Comparison of ENCODE assay signal across 8 cellular contexts in the genomic region with DNA sequence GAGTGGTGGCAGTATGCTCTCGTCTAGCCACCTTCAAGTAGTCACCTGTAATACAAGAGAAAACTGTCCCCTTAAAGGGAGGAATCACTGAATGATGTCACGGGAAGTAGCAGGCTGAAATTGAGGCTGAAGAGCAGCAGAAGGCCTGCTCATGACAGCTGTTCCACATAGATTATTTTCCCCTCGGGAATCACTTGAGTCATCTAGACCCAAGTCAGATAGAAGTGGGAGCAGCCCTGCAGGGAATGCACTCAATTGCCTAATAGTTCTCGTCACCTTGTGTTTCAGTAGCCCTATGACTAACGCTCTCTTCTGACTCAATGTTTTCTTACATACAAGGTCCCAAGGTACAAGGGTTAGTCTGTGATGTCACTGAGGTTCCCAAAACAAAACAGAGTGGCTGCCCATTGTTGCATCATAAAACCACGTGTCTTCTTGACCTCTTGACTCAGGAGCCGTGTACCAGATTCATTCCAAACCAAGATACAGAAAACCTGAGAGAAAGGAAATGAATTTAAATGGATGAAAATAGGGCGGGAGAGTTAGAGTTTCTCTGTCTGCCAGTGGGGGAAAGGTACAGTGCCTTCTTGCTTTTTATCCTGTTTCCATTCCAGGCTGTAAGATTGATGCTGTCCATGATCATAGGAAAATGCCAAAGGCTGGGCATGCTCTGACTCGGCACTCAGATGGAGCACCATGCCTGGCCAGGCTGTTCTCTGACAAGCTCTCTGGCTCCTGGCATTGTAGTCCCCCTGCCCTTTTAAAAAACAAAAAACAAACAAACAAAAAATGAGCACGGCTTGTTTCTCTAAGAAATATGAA. TPM values are rescaled to one million over a fixed set of nuclear protein-coding genes. Genes with fewer than 3 reads are reported as not detected.
DNase-seq lines count a peak whose midpoint lies in the region; ATAC-seq and TF ChIP-seq lines count a peak whose summit lies in the region.

No MANE protein-coding gene starts in this region.

- POLR2A ChIA-PET in Caco-2 (lab: Charles Lee): interaction anchor here (0.5 kb wide), 1 partner anchor 36 kb away, joined by 6 read pairs; no protein-coding TSS in a partner anchor

- no peak overlapping the region for H3K4me2 ChIP-seq in parathyroid adenoma (ENCODE audit: low read length)

- H3K4me3 ChIP-seq in Caco-2 (ENCODE audit: low read depth, low read length) (no peak overlapping the region), parathyroid adenoma (ENCODE audit: low read depth, low read length) (no peak overlapping the region)

- peaks cover 21% of the 10 kb centered on the region for H3K36me3 Mint-ChIP-seq in Caco-2 (ENCODE audit: insufficient read depth, unreplicated experiment)

- H3K36me3 ChIP-seq in Caco-2 (ENCODE audit: control insufficient read depth, insufficient read depth, low read length) (peaks cover 2% of the 10 kb centered on the region; the same call in 1 of the 2 replicates), parathyroid adenoma (ENCODE audit: control insufficient read depth, insufficient read depth, low read length) (no peaks in the 10 kb centered on the region)

- no peaks in the 10 kb centered on the region for H3K27me3 Mint-ChIP-seq in Caco-2 (ENCODE audit: insufficient read depth, unreplicated experiment)

- TF ChIP-seq CTCF in Caco-2 (IDR thresholded peaks at IDR 0.05; ENCODE audit: insufficient read depth in 1 of 2, low read depth in 1 of 2, low read length in 1 of 2, severe bottlenecking in 1 of 2, unreplicated experiment in 1 of 2) (no peak), parathyroid adenoma (IDR thresholded peaks at IDR 0.05) (no peak)

- no peak overlapping the region for H3K9ac ChIP-seq in parathyroid adenoma

- H3K9me3 ChIP-seq in Caco-2: no peaks in the 10 kb centered on the region
- no peaks in the 10 kb centered on the region for H3K9me3 ChIP-seq in parathyroid adenoma (ENCODE audit: control insufficient read depth, low read length)

- no peak overlapping the region for H3K4me3 Mint-ChIP-seq in Caco-2 (ENCODE audit: unreplicated experiment)

- H3K4me1 ChIP-seq in Caco-2 (peaks cover 19% of the 10 kb centered on the region), parathyroid adenoma (no peaks in the 10 kb centered on the region)

- no peak overlapping the region for H3K27ac Mint-ChIP-seq in Caco-2 (ENCODE audit: unreplicated experiment)

- H3K27ac ChIP-seq in epithelial cell of prostate: peak overlapping the region; percentile 84
- H3K27ac ChIP-seq in parathyroid adenoma: peak overlapping the region; percentile 29

- ATAC-seq in HG02588 (IDR thresholded peaks at IDR 0.05; ENCODE audit: unreplicated experiment) (peak; percentile 63), HG03280 (IDR thresholded peaks at IDR 0.05; ENCODE audit: unreplicated experiment) (no peak)

- TSS peak; percentile 61 for BruUV-seq in Caco-2 (replicated peaks; lab: Mats Ljungman, UMichigan)

- intact Hi-C loops in Caco-2 (cut with micrococcal nuclease; ENCODE audit: unreplicated experiment): no loop called here

- DNase-seq in Caco-2 (peak; percentile 78), epithelial cell of prostate (ENCODE audit: low read depth, low spot score) (peak; percentile 100), DMS153 (lab: John Stamatoyannopoulos, UW) (no peak)
- no peak for DNase-seq in activated CD8-positive, alpha-beta memory T cell treated with anti-CD3 and anti-CD28 coated beads for 24 hours

- no peaks in the 10 kb centered on the region for H3K27me3 ChIP-seq in Caco-2 (replicated peaks; ENCODE audit: control insufficient read depth, insufficient read depth, low read length)
- H3K27me3 ChIP-seq in parathyroid adenoma (ENCODE audit: control insufficient read depth, insufficient read depth, low read length): no peaks in the 10 kb centered on the region

- no peak overlapping the region for H2AFZ ChIP-seq in parathyroid adenoma

- CTCF ChIA-PET in Caco-2 (lab: Charles Lee): no interaction called here

- no peaks in the 10 kb centered on the region for H3K9me3 Mint-ChIP-seq in Caco-2 (ENCODE audit: unreplicated experiment)

- peaks cover 6% of the 10 kb centered on the region for H3K4me1 Mint-ChIP-seq in Caco-2 (ENCODE audit: low read depth, unreplicated experiment)

- H3K79me2 ChIP-seq in parathyroid adenoma: no peaks in the 10 kb centered on the region

TF ChIP-seq in PFSK-1, 5 proteins besides CTCF, POLR2A, EP300 and RAD21:
- TF ChIP-seq POLR2AphosphoS5 (IDR thresholded peaks at IDR 0.05; ENCODE audit: low read depth, low read length): 0 out of 2 replicates have a peak, but pooled peaks have one; percentile 36
- TF ChIP-seq SIN3A (IDR thresholded peaks at IDR 0.05; ENCODE audit: borderline replicate concordance, insufficient read depth, low read length): peak; percentile 78; the same call in 1 of the 2 replicates
- TF ChIP-seq, protein P1, sequence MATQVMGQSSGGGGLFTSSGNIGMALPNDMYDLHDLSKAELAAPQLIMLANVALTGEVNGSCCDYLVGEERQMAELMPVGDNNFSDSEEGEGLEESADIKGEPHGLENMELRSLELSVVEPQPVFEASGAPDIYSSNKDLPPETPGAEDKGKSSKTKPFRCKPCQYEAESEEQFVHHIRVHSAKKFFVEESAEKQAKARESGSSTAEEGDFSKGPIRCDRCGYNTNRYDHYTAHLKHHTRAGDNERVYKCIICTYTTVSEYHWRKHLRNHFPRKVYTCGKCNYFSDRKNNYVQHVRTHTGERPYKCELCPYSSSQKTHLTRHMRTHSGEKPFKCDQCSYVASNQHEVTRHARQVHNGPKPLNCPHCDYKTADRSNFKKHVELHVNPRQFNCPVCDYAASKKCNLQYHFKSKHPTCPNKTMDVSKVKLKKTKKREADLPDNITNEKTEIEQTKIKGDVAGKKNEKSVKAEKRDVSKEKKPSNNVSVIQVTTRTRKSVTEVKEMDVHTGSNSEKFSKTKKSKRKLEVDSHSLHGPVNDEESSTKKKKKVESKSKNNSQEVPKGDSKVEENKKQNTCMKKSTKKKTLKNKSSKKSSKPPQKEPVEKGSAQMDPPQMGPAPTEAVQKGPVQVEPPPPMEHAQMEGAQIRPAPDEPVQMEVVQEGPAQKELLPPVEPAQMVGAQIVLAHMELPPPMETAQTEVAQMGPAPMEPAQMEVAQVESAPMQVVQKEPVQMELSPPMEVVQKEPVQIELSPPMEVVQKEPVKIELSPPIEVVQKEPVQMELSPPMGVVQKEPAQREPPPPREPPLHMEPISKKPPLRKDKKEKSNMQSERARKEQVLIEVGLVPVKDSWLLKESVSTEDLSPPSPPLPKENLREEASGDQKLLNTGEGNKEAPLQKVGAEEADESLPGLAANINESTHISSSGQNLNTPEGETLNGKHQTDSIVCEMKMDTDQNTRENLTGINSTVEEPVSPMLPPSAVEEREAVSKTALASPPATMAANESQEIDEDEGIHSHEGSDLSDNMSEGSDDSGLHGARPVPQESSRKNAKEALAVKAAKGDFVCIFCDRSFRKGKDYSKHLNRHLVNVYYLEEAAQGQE (IDR thresholded peaks at IDR 0.05; ENCODE audit: insufficient read depth in 1 of 2, low read depth in 2 of 2, low read length in 2 of 2): no peak; a peak in 1 of 4 replicates

RNA-seq across cellular contexts. Expression of a gene that starts 21.6 kb away (rescaled TPM):
- total RNA-seq in Caco-2 (2022): 0.26 TPM in 1 of 2 replicates, not detected in the other
- polyA plus RNA-seq in PFSK-1 (2012; ENCODE audit: insufficient read length, low read depth): 209 TPM

RNA-seq across cellular contexts. Expression of a gene that starts 40.2 kb away (rescaled TPM):
- total RNA-seq in Caco-2 (2022): 36.8 and 42.4 TPM in 2 replicates
- 29.7 TPM for polyA plus RNA-seq in PFSK-1 (2012; ENCODE audit: insufficient read length, low read depth)

Comparison
In these comparisons a context has a peak if more than half of its experiments do, and no peak if none do; other contexts are left out.
1. DNase-seq: peak in Caco-2 (2 of 2) and epithelial cell of prostate (single experiment); none in DMS153 (single experiment) and activated CD8-positive, alpha-beta memory T cell treated with anti-CD3 and anti-CD28 coated beads for 24 hours (single experiment).